18 cellular contexts compared by ENCODE assay signal in genomic region chr5:146238973-146239372, GRCh38. TPM values are rescaled to one million over a fixed set of nuclear protein-coding genes. Genes with fewer than 3 reads are reported as not detected.
A peak's percentile ranks its signal among the peaks of the same experiment; 100 is the strongest.
DNase-seq lines count a peak whose midpoint lies in the region; ATAC-seq, FAIRE-seq and TF ChIP-seq lines count a peak whose summit lies in the region.
"Had no signal": no experiment of that assay in that cellular context is flagged by ENCODE, and none has a peak within 500 bp of the region (broad histone marks: within the 10 kb centered on the region; RNA-seq: fewer than 3 reads in every experiment).

No MANE protein-coding gene starts in this region.

- peaks cover 28% of the 10 kb centered on the region for H3K36me3 Mint-ChIP-seq in activated naive CD4-positive, alpha-beta T cell treated with anti-CD3 and anti-CD28 coated beads, Interleukin-2, amount 10 ng/mL, durations not matched to agents 7 days and 5 days
- H3K36me3 Mint-ChIP-seq in T-helper 1 cell treated with Interleukin-12 subunit alpha and Interleukin-12 subunit beta and Interleukin-4 antibody, amounts not matched to agents 30 μg/mL and 1 μg/mL, for 36 hours (ENCODE audit: low read depth): peaks cover 24% of the 10 kb centered on the region
- H3K36me3 Mint-ChIP-seq in MCF 10A (ENCODE audit: insufficient read depth, unreplicated experiment): peaks cover 83% of the 10 kb centered on the region

- no peak overlapping the region for H3K4me3 ChIP-seq in spleen
- H3K4me3 ChIP-seq in kidney (ENCODE audit: low read length in 2 of 2): no peak overlapping the region
- H3K4me3 ChIP-seq: dorsolateral prefrontal cortex, gastrocnemius medialis had no signal

- ATAC-seq in HG02884 (IDR thresholded peaks at IDR 0.05; ENCODE audit: unreplicated experiment): peak; percentile 73
- ATAC-seq: gastrocnemius medialis, left lobe of liver had no signal

- no peaks in the 10 kb centered on the region for H3K27me3 ChIP-seq in spleen (replicated peaks in 1 of 7)
- H3K27me3 ChIP-seq: dorsolateral prefrontal cortex, gastrocnemius medialis had no signal

- no peak for TF ChIP-seq POLR2A in spleen (IDR thresholded peaks at IDR 0.05)

- no peaks in the 10 kb centered on the region for H3K27me3 Mint-ChIP-seq in activated naive CD4-positive, alpha-beta T cell treated with anti-CD3 and anti-CD28 coated beads, Interleukin-2, amount 10 ng/mL, durations not matched to agents 7 days and 5 days
- no peaks in the 10 kb centered on the region for H3K27me3 Mint-ChIP-seq in T-helper 1 cell treated with Interleukin-12 subunit alpha and Interleukin-12 subunit beta and Interleukin-4 antibody, amounts not matched to agents 30 μg/mL and 1 μg/mL, for 36 hours (ENCODE audit: low read depth)
- H3K27me3 Mint-ChIP-seq in MCF 10A (ENCODE audit: insufficient read depth, unreplicated experiment): no peaks in the 10 kb centered on the region
- H3K27me3 Mint-ChIP-seq: activated naive CD8-positive, alpha-beta T cell treated with anti-CD3 and anti-CD28 coated beads, Interleukin-2, amount 10 ng/mL, durations not matched to agents 7 days and 5 days had no signal

- intact Hi-C loops in spleen (cut with DNase I; ENCODE audit: low total_unique reads): no loop called here
- intact Hi-C loops in kidney (cut with DNase I): no loop called here
- intact Hi-C loops in MCF 10A (cut with micrococcal nuclease): no loop called here

- H3K27ac Mint-ChIP-seq in activated naive CD4-positive, alpha-beta T cell treated with anti-CD3 and anti-CD28 coated beads, Interleukin-2, amount 10 ng/mL, durations not matched to agents 7 days and 5 days: peak overlapping the region; percentile 1
- peak overlapping the region; percentile 38 for H3K27ac Mint-ChIP-seq in T-helper 1 cell treated with Interleukin-12 subunit alpha and Interleukin-12 subunit beta and Interleukin-4 antibody, amounts not matched to agents 30 μg/mL and 1 μg/mL, for 36 hours
- no peak overlapping the region for H3K27ac Mint-ChIP-seq in MCF 10A (ENCODE audit: low read depth, unreplicated experiment)
- H3K27ac Mint-ChIP-seq: activated naive CD8-positive, alpha-beta T cell treated with anti-CD3 and anti-CD28 coated beads, Interleukin-2, amount 10 ng/mL, durations not matched to agents 7 days and 5 days had no signal

- WGBS in spleen, 5 donors: 33 to 91% (median 79%) methylated on average over 1 of the region's 1 CpG

- peaks cover 0 to 3% (median 0%) of the 10 kb centered on the region in 6 donors for H3K4me1 ChIP-seq in spleen
- H3K4me1 ChIP-seq in kidney (ENCODE audit: control insufficient read depth in 1 of 2, insufficient read depth in 1 of 2, low read depth in 1 of 2, low read length in 2 of 2): no peaks in the 10 kb centered on the region
- H3K4me1 ChIP-seq: gastrocnemius medialis had no signal

- TF ChIP-seq CTCF in spleen (IDR thresholded peaks at IDR 0.05 in 8 of 11, conservative IDR thresholded peaks at IDR 0.05 in 3 of 11) (no peak), kidney (IDR thresholded peaks at IDR 0.05; ENCODE audit: borderline replicate concordance, extremely low read depth, insufficient read depth) (no peak), MCF 10A (IDR thresholded peaks at IDR 0.05; ENCODE audit: unreplicated experiment) (no peak)

- no peak overlapping the region for H3K4me3 Mint-ChIP-seq in activated naive CD4-positive, alpha-beta T cell treated with anti-CD3 and anti-CD28 coated beads, Interleukin-2, amount 10 ng/mL, durations not matched to agents 7 days and 5 days
- no peak overlapping the region for H3K4me3 Mint-ChIP-seq in T-helper 1 cell treated with Interleukin-12 subunit alpha and Interleukin-12 subunit beta and Interleukin-4 antibody, amounts not matched to agents 30 μg/mL and 1 μg/mL, for 36 hours
- no peak overlapping the region for H3K4me3 Mint-ChIP-seq in MCF 10A (ENCODE audit: unreplicated experiment)
- H3K4me3 Mint-ChIP-seq: activated naive CD8-positive, alpha-beta T cell treated with anti-CD3 and anti-CD28 coated beads, Interleukin-2, amount 10 ng/mL, durations not matched to agents 7 days and 5 days had no signal

- no peaks in the 10 kb centered on the region for H3K9me3 ChIP-seq in spleen
- H3K9me3 ChIP-seq in kidney (ENCODE audit: control insufficient read depth in 1 of 2, low read length in 2 of 2): no peaks in the 10 kb centered on the region
- H3K9me3 ChIP-seq: gastrocnemius medialis had no signal

- no TSS peak for BruUV-seq in MCF 10A (replicated peaks; lab: Mats Ljungman, UMichigan)

- H3K36me3 ChIP-seq in spleen (peaks cover 0 to 100% (median 46%) of the 10 kb centered on the region in 6 donors), kidney (ENCODE audit: control insufficient read depth in 1 of 2, insufficient read depth in 2 of 2, low read length in 2 of 2) (peaks cover 11 to 13% of the 10 kb centered on the region in 2 donors)

- H3K9ac ChIP-seq in kidney (ENCODE audit: low read length in 2 of 2): no peak overlapping the region

- POLR2A ChIA-PET in MCF 10A (lab: Yijun Ruan, JAX): interaction anchor here (1.1 kb wide), 1 partner anchor 208 kb away, joined by 3 read pairs; no protein-coding TSS in a partner anchor

- H3K9me3 Mint-ChIP-seq in activated naive CD4-positive, alpha-beta T cell treated with anti-CD3 and anti-CD28 coated beads, Interleukin-2, amount 10 ng/mL, durations not matched to agents 7 days and 5 days: no peaks in the 10 kb centered on the region
- H3K9me3 Mint-ChIP-seq in T-helper 1 cell treated with Interleukin-12 subunit alpha and Interleukin-12 subunit beta and Interleukin-4 antibody, amounts not matched to agents 30 μg/mL and 1 μg/mL, for 36 hours: no peaks in the 10 kb centered on the region
- peaks cover 7% of the 10 kb centered on the region for H3K9me3 Mint-ChIP-seq in MCF 10A (ENCODE audit: unreplicated experiment)

- no peak for DNase-seq in activated naive CD4-positive, alpha-beta T cell treated with anti-CD3 and anti-CD28 coated beads, Interleukin-2, amount 10 ng/mL, durations not matched to agents 7 days and 5 days
- DNase-seq in activated naive CD4-positive, alpha-beta T cell treated with anti-CD3 and anti-CD28 coated beads, Interleukin-2, amount 50 U/mL, for 16 hours: no peak
- DNase-seq in spleen: no peak
- DNase-seq in kidney: no peak
- no peak for DNase-seq in NCI-H526 (lab: John Stamatoyannopoulos, UW)
- no peak for DNase-seq in MCF 10A (ENCODE audit: unreplicated experiment)
- DNase-seq: activated naive CD8-positive, alpha-beta T cell treated with anti-CD3 and anti-CD28 coated beads, Interleukin-2, amount 10 ng/mL, durations not matched to agents 7 days and 5 days; dorsolateral prefrontal cortex; gastrocnemius medialis; GDM1; NCI-H146; OCI-M1; stimulated activated CD4-positive, alpha-beta T cell treated with anti-CD3 and anti-CD28 coated beads, Interleukin-2, amount 100 ng/mL, for 24 hours had no signal

- peaks cover 7% of the 10 kb centered on the region for H3K4me1 Mint-ChIP-seq in activated naive CD4-positive, alpha-beta T cell treated with anti-CD3 and anti-CD28 coated beads, Interleukin-2, amount 10 ng/mL, durations not matched to agents 7 days and 5 days
- H3K4me1 Mint-ChIP-seq in T-helper 1 cell treated with Interleukin-12 subunit alpha and Interleukin-12 subunit beta and Interleukin-4 antibody, amounts not matched to agents 30 μg/mL and 1 μg/mL, for 36 hours (ENCODE audit: low read depth): peaks cover 9% of the 10 kb centered on the region
- no peaks in the 10 kb centered on the region for H3K4me1 Mint-ChIP-seq in MCF 10A (ENCODE audit: insufficient read depth, unreplicated experiment)

- CTCF ChIA-PET in activated naive CD4-positive, alpha-beta T cell treated with anti-CD3 and anti-CD28 coated beads, Interleukin-2, amount 10 ng/mL, durations not matched to agents 7 days and 5 days (lab: Charles Lee): interaction anchor here (1.8 kb wide), 1 partner anchor 13 kb away, joined by 7 read pairs; no protein-coding TSS in a partner anchor
- CTCF ChIA-PET in MCF 10A (lab: Yijun Ruan, JAX): no interaction called here

- H3K27ac ChIP-seq in spleen (no peak overlapping the region), kidney (ENCODE audit: low read depth in 2 of 2, low read length in 2 of 2) (no peak overlapping the region)
- H3K27ac ChIP-seq: dorsolateral prefrontal cortex, gastrocnemius medialis had no signal

- no peak for FAIRE-seq in kidney (lab: Jason Lieb, UNC)
- FAIRE-seq: HTR-8/SVneo, TTC549 had no signal

RNA-seq across cellular contexts. Expression of gene RBM27, which starts 35.6 kb away (rescaled TPM):
- total RNA-seq in spleen: 10 to 100 TPM; 16.8 to 26.4 (median 19.9) TPM
- 1 to 10 TPM; 5.5 to 7.7 (median 6.2) TPM for polyA plus RNA-seq in spleen
- 19.0 TPM for total RNA-seq in kidney
- 4.9 TPM for polyA plus RNA-seq in kidney (ENCODE audit: insufficient read depth, low read depth, low replicate concordance)
- 25.6 and 27.9 TPM in 2 replicates for total RNA-seq in MCF 10A (2022)

RNA-seq across cellular contexts. Expression of gene LARS1, which starts 56.5 kb away (rescaled TPM):
- total RNA-seq in spleen: 100 to 1,000 TPM in 2 of 7 donors, 10 to 100 TPM in 5; 55.5 to 102 (median 83.4) TPM
- 10 to 100 TPM; 34.2 to 43.6 (median 38.2) TPM for polyA plus RNA-seq in spleen
- total RNA-seq in kidney: 87.6 TPM
- polyA plus RNA-seq in kidney (ENCODE audit: insufficient read depth, low read depth, low replicate concordance): 36.9 TPM
- 383 and 405 TPM in 2 replicates for total RNA-seq in MCF 10A (2022)
